In the genomic region with DNA sequence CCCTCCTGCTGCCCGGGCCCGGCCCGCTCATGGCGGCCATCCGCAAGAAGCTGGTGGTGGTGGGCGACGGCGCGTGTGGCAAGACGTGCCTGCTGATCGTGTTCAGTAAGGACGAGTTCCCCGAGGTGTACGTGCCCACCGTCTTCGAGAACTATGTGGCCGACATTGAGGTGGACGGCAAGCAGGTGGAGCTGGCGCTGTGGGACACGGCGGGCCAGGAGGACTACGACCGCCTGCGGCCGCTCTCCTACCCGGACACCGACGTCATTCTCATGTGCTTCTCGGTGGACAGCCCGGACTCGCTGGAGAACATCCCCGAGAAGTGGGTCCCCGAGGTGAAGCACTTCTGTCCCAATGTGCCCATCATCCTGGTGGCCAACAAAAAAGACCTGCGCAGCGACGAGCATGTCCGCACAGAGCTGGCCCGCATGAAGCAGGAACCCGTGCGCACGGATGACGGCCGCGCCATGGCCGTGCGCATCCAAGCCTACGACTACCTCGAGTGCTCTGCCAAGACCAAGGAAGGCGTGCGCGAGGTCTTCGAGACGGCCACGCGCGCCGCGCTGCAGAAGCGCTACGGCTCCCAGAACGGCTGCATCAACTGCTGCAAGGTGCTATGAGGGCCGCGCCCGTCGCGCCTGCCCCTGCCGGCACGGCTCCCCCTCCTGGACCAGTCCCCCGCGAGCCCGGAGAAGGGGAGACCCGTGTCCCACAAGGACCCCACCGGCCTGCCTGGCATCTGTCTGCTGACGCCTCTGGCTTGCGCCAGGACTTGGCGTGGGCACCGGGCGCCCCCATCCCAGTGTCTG, we compare ENCODE assay signal across 8 cellular contexts. TPM values are rescaled to one million over a fixed set of nuclear protein-coding genes. Genes with fewer than 3 reads are reported as not detected.
DNase-seq lines count a peak whose midpoint lies in the region; ATAC-seq, FAIRE-seq and TF ChIP-seq lines count a peak whose summit lies in the region.

No MANE protein-coding gene starts in this region.

- H2AFZ ChIP-seq in ACC112 (ENCODE audit: low read length, unreplicated experiment), result no peak overlapping the region

- H3K36me3 ChIP-seq in ACC112 (ENCODE audit: insufficient read depth, low read length) (peaks cover 12% of the 10 kb centered on the region), subcutaneous abdominal adipose tissue (ENCODE audit: control insufficient read depth in 5 of 5, insufficient read depth in 5 of 5, low read length in 5 of 5) (peaks cover 6 to 18% (median 16%) of the 10 kb centered on the region in 5 donors)

- H3K27me3 ChIP-seq in ACC112 (ENCODE audit: insufficient read depth, low read length), result no peaks in the 10 kb centered on the region
- H3K27me3 ChIP-seq in subcutaneous abdominal adipose tissue (ENCODE audit: control insufficient read depth in 5 of 5, insufficient read depth in 4 of 5, low read length in 5 of 5), result no peaks in the 10 kb centered on the region

- H3K4me1 ChIP-seq in ACC112 (ENCODE audit: control insufficient read depth, insufficient read depth, low read length, unreplicated experiment) (peaks cover 38% of the 10 kb centered on the region), subcutaneous abdominal adipose tissue (ENCODE audit: control insufficient read depth in 5 of 5, insufficient read depth in 5 of 5, low read length in 5 of 5) (peaks cover 8 to 61% (median 49%) of the 10 kb centered on the region in 5 donors)

- H3K27ac ChIP-seq in ACC112 (ENCODE audit: low read depth, low read length), result peak overlapping the region; percentile 63
- H3K27ac ChIP-seq in subcutaneous abdominal adipose tissue (ENCODE audit: low read depth, low read length), result peak overlapping the region; percentile 93

- ATAC-seq in HG03066 (IDR thresholded peaks at IDR 0.05; ENCODE audit: low read depth, unreplicated experiment) (peak; percentile 21), SK-N-SH treated with all-trans-retinoic acid at 6 μM for 48 hours (peak; percentile 26)

- H3K79me2 ChIP-seq in ACC112 (ENCODE audit: control insufficient read depth, insufficient read depth, low read length, unreplicated experiment), result peaks cover 33% of the 10 kb centered on the region

- no peaks in the 10 kb centered on the region for H3K9me3 ChIP-seq in subcutaneous abdominal adipose tissue (ENCODE audit: control insufficient read depth in 5 of 5, low read length in 5 of 5)

- DNase-seq in GM12892 (ENCODE audit: insufficient read length) (no peak), dermis blood vessel endothelial cell (peak; percentile 62), lung microvascular endothelial cell (ENCODE audit: low read depth in 2 of 2) (peak; percentile 61 to 68), NCI-H2029 treated with DMSO at 0.1 percent for 48 hours (lab: John Stamatoyannopoulos, UW) (no peak)

- no peak for FAIRE-seq in GM12892 (lab: Jason Lieb, UNC)

- H3K4me3 ChIP-seq in ACC112 (ENCODE audit: low read depth, low read length) (peak overlapping the region; percentile 90), subcutaneous abdominal adipose tissue (ENCODE audit: low read depth in 1 of 5, low read length in 5 of 5) (peak overlapping the region; percentile 86 to 100 (median 99))

- peak overlapping the region; percentile 90 to 100 (median 97) for H3K9ac ChIP-seq in subcutaneous abdominal adipose tissue (ENCODE audit: low read length in 5 of 5)

- peak; percentile 60 for TF ChIP-seq POLR2A in GM12892 (IDR thresholded peaks at IDR 0.05; ENCODE audit: low read depth, low read length)

TF ChIP-seq in SK-N-SH treated with all-trans-retinoic acid at 6 μM for 48 hours, 23 proteins besides CTCF, POLR2A, EP300 and RAD21 (continues in another document):
- TF ChIP-seq ZFP30 (CRISPR knock-in tag; IDR thresholded peaks at IDR 0.05) (0 out of 2 replicates have a peak, but pooled peaks have one; percentile 28), SNAI2 (CRISPR knock-in tag; IDR thresholded peaks at IDR 0.05) (no peak), OSR1 (CRISPR knock-in tag; IDR thresholded peaks at IDR 0.05) (no peak), CSDC2 (CRISPR knock-in tag; IDR thresholded peaks at IDR 0.05) (no peak), ZNF565 (CRISPR knock-in tag; conservative IDR thresholded peaks at IDR 0.05; ENCODE audit: low read depth) (peak; percentile 67; the same call in 1 of the 2 replicates), ZC3H10 (CRISPR knock-in tag; IDR thresholded peaks at IDR 0.05) (no peak), ZNF8 (CRISPR knock-in tag; IDR thresholded peaks at IDR 0.05) (no peak)
- TF ChIP-seq, protein P1, sequence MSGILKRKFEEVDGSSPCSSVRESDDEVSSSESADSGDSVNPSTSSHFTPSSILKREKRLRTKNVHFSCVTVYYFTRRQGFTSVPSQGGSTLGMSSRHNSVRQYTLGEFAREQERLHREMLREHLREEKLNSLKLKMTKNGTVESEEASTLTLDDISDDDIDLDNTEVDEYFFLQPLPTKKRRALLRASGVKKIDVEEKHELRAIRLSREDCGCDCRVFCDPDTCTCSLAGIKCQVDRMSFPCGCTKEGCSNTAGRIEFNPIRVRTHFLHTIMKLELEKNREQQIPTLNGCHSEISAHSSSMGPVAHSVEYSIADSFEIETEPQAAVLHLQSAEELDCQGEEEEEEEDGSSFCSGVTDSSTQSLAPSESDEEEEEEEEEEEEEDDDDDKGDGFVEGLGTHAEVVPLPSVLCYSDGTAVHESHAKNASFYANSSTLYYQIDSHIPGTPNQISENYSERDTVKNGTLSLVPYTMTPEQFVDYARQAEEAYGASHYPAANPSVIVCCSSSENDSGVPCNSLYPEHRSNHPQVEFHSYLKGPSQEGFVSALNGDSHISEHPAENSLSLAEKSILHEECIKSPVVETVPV (CRISPR knock-in tag; IDR thresholded peaks at IDR 0.05), result no peak
- TF ChIP-seq, protein P2, sequence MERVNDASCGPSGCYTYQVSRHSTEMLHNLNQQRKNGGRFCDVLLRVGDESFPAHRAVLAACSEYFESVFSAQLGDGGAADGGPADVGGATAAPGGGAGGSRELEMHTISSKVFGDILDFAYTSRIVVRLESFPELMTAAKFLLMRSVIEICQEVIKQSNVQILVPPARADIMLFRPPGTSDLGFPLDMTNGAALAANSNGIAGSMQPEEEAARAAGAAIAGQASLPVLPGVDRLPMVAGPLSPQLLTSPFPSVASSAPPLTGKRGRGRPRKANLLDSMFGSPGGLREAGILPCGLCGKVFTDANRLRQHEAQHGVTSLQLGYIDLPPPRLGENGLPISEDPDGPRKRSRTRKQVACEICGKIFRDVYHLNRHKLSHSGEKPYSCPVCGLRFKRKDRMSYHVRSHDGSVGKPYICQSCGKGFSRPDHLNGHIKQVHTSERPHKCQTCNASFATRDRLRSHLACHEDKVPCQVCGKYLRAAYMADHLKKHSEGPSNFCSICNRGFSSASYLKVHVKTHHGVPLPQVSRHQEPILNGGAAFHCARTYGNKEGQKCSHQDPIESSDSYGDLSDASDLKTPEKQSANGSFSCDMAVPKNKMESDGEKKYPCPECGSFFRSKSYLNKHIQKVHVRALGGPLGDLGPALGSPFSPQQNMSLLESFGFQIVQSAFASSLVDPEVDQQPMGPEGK (CRISPR knock-in tag; IDR thresholded peaks at IDR 0.05; ENCODE audit: borderline replicate concordance), result no peak
- TF ChIP-seq, protein P3, sequence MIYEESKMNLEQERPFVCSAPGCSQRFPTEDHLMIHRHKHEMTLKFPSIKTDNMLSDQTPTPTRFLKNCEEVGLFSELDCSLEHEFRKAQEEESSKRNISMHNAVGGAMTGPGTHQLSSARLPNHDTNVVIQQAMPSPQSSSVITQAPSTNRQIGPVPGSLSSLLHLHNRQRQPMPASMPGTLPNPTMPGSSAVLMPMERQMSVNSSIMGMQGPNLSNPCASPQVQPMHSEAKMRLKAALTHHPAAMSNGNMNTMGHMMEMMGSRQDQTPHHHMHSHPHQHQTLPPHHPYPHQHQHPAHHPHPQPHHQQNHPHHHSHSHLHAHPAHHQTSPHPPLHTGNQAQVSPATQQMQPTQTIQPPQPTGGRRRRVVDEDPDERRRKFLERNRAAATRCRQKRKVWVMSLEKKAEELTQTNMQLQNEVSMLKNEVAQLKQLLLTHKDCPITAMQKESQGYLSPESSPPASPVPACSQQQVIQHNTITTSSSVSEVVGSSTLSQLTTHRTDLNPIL (CRISPR knock-in tag; IDR thresholded peaks at IDR 0.05; ENCODE audit: low read depth), result no peak
- TF ChIP-seq, protein P4, sequence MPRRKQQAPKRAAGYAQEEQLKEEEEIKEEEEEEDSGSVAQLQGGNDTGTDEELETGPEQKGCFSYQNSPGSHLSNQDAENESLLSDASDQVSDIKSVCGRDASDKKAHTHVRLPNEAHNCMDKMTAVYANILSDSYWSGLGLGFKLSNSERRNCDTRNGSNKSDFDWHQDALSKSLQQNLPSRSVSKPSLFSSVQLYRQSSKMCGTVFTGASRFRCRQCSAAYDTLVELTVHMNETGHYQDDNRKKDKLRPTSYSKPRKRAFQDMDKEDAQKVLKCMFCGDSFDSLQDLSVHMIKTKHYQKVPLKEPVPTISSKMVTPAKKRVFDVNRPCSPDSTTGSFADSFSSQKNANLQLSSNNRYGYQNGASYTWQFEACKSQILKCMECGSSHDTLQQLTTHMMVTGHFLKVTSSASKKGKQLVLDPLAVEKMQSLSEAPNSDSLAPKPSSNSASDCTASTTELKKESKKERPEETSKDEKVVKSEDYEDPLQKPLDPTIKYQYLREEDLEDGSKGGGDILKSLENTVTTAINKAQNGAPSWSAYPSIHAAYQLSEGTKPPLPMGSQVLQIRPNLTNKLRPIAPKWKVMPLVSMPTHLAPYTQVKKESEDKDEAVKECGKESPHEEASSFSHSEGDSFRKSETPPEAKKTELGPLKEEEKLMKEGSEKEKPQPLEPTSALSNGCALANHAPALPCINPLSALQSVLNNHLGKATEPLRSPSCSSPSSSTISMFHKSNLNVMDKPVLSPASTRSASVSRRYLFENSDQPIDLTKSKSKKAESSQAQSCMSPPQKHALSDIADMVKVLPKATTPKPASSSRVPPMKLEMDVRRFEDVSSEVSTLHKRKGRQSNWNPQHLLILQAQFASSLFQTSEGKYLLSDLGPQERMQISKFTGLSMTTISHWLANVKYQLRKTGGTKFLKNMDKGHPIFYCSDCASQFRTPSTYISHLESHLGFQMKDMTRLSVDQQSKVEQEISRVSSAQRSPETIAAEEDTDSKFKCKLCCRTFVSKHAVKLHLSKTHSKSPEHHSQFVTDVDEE (CRISPR knock-in tag; IDR thresholded peaks at IDR 0.05), result no peak

RNA-seq across cellular contexts. Expression of a gene that starts 0.8 kb away (rescaled TPM):
- 9.5 TPM for polyA plus RNA-seq in GM12892 (2012; ENCODE audit: missing spikeins)
- total RNA-seq in dermis blood vessel endothelial cell, result 991 and 2,158 TPM in 2 replicates
- total RNA-seq in lung microvascular endothelial cell, result 293 and 1,023 TPM in 2 replicates

Comparison
In these comparisons a context has a peak if more than half of its experiments do, and no peak if none do; other contexts are left out.
1. DNase-seq: peak in dermis blood vessel endothelial cell (single experiment) and lung microvascular endothelial cell (2 of 2); none in GM12892 (single experiment) and NCI-H2029 treated with DMSO at 0.1 percent for 48 hours (single experiment).